24 cellular contexts compared by ENCODE assay signal in genomic region chr19:10966809-10967208, GRCh38. TPM values are rescaled to one million over a fixed set of nuclear protein-coding genes. Genes with fewer than 3 reads are reported as not detected.
A peak's percentile ranks its signal among the peaks of the same experiment; 100 is the strongest.
DNase-seq lines count a peak whose midpoint lies in the region; TF ChIP-seq lines count a peak whose summit lies in the region.
"Had no signal": no experiment of that assay in that cellular context is flagged by ENCODE, and none has a peak within 500 bp of the region (broad histone marks: within the 10 kb centered on the region; RNA-seq: fewer than 3 reads in every experiment).

No MANE protein-coding gene starts in this region.

- H3F3A ChIP-seq in DOHH2 (ENCODE audit: control insufficient read depth, insufficient read depth): peaks cover 48% of the 10 kb centered on the region

- H3K27ac Mint-ChIP-seq in mesothelial cell of epicardium: peak overlapping the region; percentile 69
- peak overlapping the region; percentile 76 for H3K27ac Mint-ChIP-seq in type B pancreatic cell
- H3K27ac Mint-ChIP-seq: activated naive CD4-positive, alpha-beta T cell treated with anti-CD3 and anti-CD28 coated beads, Interleukin-2, amount 50 U/mL, for 72 hours; activated T-helper 2 cell treated with anti-CD3 and anti-CD28 coated beads, Interferon-gamma antibody, Interleukin-2, Interleukin-4, amounts not matched to agents 10 μg/mL and 5 μg/mL and 100 μg/mL, durations not matched to agents 14 hours and 24 hours and 36 hours had no signal

- peaks cover 32% of the 10 kb centered on the region for H3K4me1 Mint-ChIP-seq in mesothelial cell of epicardium
- peaks cover 46% of the 10 kb centered on the region for H3K4me1 Mint-ChIP-seq in type B pancreatic cell (ENCODE audit: unreplicated experiment)

- H3K4me3 Mint-ChIP-seq in mesothelial cell of epicardium (no peak overlapping the region), type B pancreatic cell (peak overlapping the region; percentile 56)

- H3K4me2 ChIP-seq in DOHH2 (ENCODE audit: low read length): peak overlapping the region; percentile 81

- peak overlapping the region; percentile 70 for H3K4me3 ChIP-seq in DOHH2 (ENCODE audit: low read length)
- H3K4me3 ChIP-seq in SK-N-MC: no peak overlapping the region
- H3K4me3 ChIP-seq: coronary artery, right lobe of liver, stomach had no signal

- no peaks in the 10 kb centered on the region for H3K27me3 ChIP-seq in DOHH2 (ENCODE audit: control insufficient read depth, low read length)
- H3K27me3 ChIP-seq: right lobe of liver, stomach had no signal

- TF ChIP-seq CTCF in DOHH2 (IDR thresholded peaks at IDR 0.05; ENCODE audit: low read depth, low read length, poor library complexity, severe bottlenecking) (no peak), mesothelial cell of epicardium (IDR thresholded peaks at IDR 0.05; ENCODE audit: unreplicated experiment) (no peak), type B pancreatic cell (conservative IDR thresholded peaks at IDR 0.05) (no peak)

- H3K9ac ChIP-seq in SK-N-MC (ENCODE audit: insufficient read length): no peak overlapping the region

- no peaks in the 10 kb centered on the region for H3K27me3 Mint-ChIP-seq in mesothelial cell of epicardium (ENCODE audit: low read depth)
- no peaks in the 10 kb centered on the region for H3K27me3 Mint-ChIP-seq in type B pancreatic cell

- H3K9me3 ChIP-seq in DOHH2 (ENCODE audit: control insufficient read depth, insufficient read depth, low read length): no peaks in the 10 kb centered on the region
- H3K9me3 ChIP-seq in SK-N-MC (ENCODE audit: low read depth, low read length): no peaks in the 10 kb centered on the region
- H3K9me3 ChIP-seq: right lobe of liver, stomach had no signal

- peaks cover 89% of the 10 kb centered on the region for H3K4me1 ChIP-seq in DOHH2 (ENCODE audit: control insufficient read depth, low read length)

- no peaks in the 10 kb centered on the region for H3K9me3 Mint-ChIP-seq in mesothelial cell of epicardium
- no peaks in the 10 kb centered on the region for H3K9me3 Mint-ChIP-seq in type B pancreatic cell
- H3K9me3 Mint-ChIP-seq: activated naive CD4-positive, alpha-beta T cell treated with anti-CD3 and anti-CD28 coated beads, Interleukin-2, amount 50 U/mL, for 72 hours; activated T-helper 2 cell treated with anti-CD3 and anti-CD28 coated beads, Interferon-gamma antibody, Interleukin-2, Interleukin-4, amounts not matched to agents 10 μg/mL and 5 μg/mL and 100 μg/mL, durations not matched to agents 14 hours and 24 hours and 36 hours had no signal

- DNase-seq in SK-N-MC (ENCODE audit: low read depth, low spot score) (no peak), mesothelial cell of epicardium (ENCODE audit: low spot score in 2 of 2, unreplicated experiment in 2 of 2) (no peak), type B pancreatic cell (ENCODE audit: extremely low spot score, unreplicated experiment) (no peak), UCSD-AML1 (lab: John Stamatoyannopoulos, UW; ENCODE audit: unreplicated experiment) (no peak), NCI-H446 (lab: John Stamatoyannopoulos, UW) (no peak), foreskin melanocyte (no peak)
- DNase-seq: activated CD4-positive, alpha-beta T cell treated with anti-CD3 and anti-CD28 coated beads for 4 hours; activated T-cell treated with anti-CD3 and anti-CD28 coated beads for 4 hours; C1 segment of cervical spinal cord; effector memory CD4-positive, alpha-beta T cell; erythroblast; GOT3; KG1; NCI-H2029; NCI-H2227 treated with DMSO at 0.1 percent for 48 hours; right lobe of liver; SHP77; stimulated activated CD4-positive, alpha-beta T cell treated with anti-CD3 and anti-CD28 coated beads, Interleukin-2, amount 100 ng/mL, for 48 hours; stomach; SW 1271 had no signal

- H3K36me3 Mint-ChIP-seq in mesothelial cell of epicardium (peaks cover 2% of the 10 kb centered on the region), type B pancreatic cell (peaks cover 22% of the 10 kb centered on the region)

- H3K36me3 ChIP-seq in DOHH2 (ENCODE audit: control insufficient read depth, low read length) (peaks cover 66% of the 10 kb centered on the region), SK-N-MC (ENCODE audit: insufficient read depth, low read length) (peaks cover 13% of the 10 kb centered on the region; the same call in 1 of the 2 replicates)
- H3K36me3 ChIP-seq: right lobe of liver, stomach had no signal

- peaks cover 99% of the 10 kb centered on the region for H3K79me2 ChIP-seq in DOHH2 (ENCODE audit: control insufficient read depth, low read length)

- no peaks in the 10 kb centered on the region for H3K9me2 ChIP-seq in DOHH2 (replicated peaks; ENCODE audit: control insufficient read depth, low read length)

- no peaks in the 10 kb centered on the region for H4K20me1 ChIP-seq in DOHH2 (ENCODE audit: control insufficient read depth, insufficient read depth, low read depth, low read length)

- H3K27ac ChIP-seq in DOHH2 (ENCODE audit: low read depth, low read length): peak overlapping the region; percentile 98
- 0 out of 2 replicates have a peak overlapping the region, but pooled peaks have one; percentile 36 for H3K27ac ChIP-seq in SK-N-MC
- H3K27ac ChIP-seq: coronary artery, right lobe of liver, stomach had no signal

RNA-seq across cellular contexts. Expression of gene SMARCA4, which starts 6.0 kb away (rescaled TPM):
- total RNA-seq in mesothelial cell of epicardium (251 to 274 TPM (median 259 TPM) in 3 replicates), type B pancreatic cell (ENCODE audit: low replicate concordance) (182 and 244 TPM in 2 replicates)

RNA-seq across cellular contexts. Expression of gene TIMM29, which starts 38.2 kb away (rescaled TPM):
- total RNA-seq in mesothelial cell of epicardium (25.5 to 31.5 TPM (median 26.8 TPM) in 3 replicates), type B pancreatic cell (ENCODE audit: low replicate concordance) (31.8 and 33.7 TPM in 2 replicates)

RNA-seq across cellular contexts. Expression of gene YIPF2, which starts 38.4 kb away (rescaled TPM):
- total RNA-seq in mesothelial cell of epicardium (62.8 to 66.2 TPM (median 64.4 TPM) in 3 replicates), type B pancreatic cell (ENCODE audit: low replicate concordance) (58.5 and 124 TPM in 2 replicates)
